Comparison of ENCODE assay signal across 8 cellular contexts in genomic region chr7:100724364-100724763, GRCh38. TPM values are rescaled to one million over a fixed set of nuclear protein-coding genes. Genes with fewer than 3 reads are reported as not detected.
"Had no signal": no experiment of that assay in that cellular context is flagged by ENCODE, and none has a peak within 500 bp of the region (broad histone marks: within the 10 kb centered on the region; RNA-seq: fewer than 3 reads in every experiment).

No MANE protein-coding gene starts in this region.

RNA-seq across cellular contexts. Expression of gene EPO, which starts 4.1 kb away (rescaled TPM):
- total RNA-seq: MCF 10A, NCI-H460, Peyer's patch, Right ventricle myocardium superior, SJSA1 had no signal
- polyA plus RNA-seq: SK-N-SH had no signal

RNA-seq across cellular contexts. Expression of gene ZAN, which starts 9.0 kb away (rescaled TPM):
- total RNA-seq: LHCN-M2, MCF 10A, NCI-H460, OCI-LY7, Peyer's patch, Right ventricle myocardium superior, SJSA1 had no signal
- polyA plus RNA-seq: SK-N-SH had no signal
